16 cellular contexts compared by ENCODE assay signal in the genomic region with DNA sequence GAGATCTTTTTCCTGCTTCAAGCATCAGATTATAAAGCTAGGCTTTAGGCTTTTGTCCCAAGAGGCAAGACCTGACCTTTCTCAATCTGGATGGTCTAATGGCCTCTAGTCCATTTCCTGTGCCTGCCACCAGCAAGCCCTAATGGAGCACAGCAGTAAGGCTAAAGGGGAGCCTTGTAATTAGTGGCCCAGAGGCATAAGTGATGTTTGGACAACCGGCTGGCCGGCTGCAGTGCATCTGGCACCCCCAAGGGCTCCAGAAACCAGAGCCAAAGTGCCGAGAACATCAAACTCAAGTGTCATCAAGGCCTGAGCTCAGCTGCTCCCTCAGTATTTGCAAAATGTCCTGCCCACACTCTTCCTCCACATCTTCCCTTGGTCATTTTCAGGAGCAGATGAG. TPM values are rescaled to one million over a fixed set of nuclear protein-coding genes. Genes with fewer than 3 reads are reported as not detected.
A peak's percentile ranks its signal among the peaks of the same experiment; 100 is the strongest.
DNase-seq lines count a peak whose midpoint lies in the region; TF ChIP-seq lines count a peak whose summit lies in the region.
"Had no signal": no experiment of that assay in that cellular context is flagged by ENCODE, and none has a peak within 500 bp of the region (broad histone marks: within the 10 kb centered on the region; RNA-seq: fewer than 3 reads in every experiment).

No MANE protein-coding gene starts in this region.

- H3K14ac ChIP-seq in mesenchymal stem cell (ENCODE audit: low read length in 2 of 2): no peak overlapping the region

- H2BK15ac ChIP-seq in mesenchymal stem cell (ENCODE audit: low read depth, poor library complexity, severe bottlenecking): no peak overlapping the region

- H3K9me3 ChIP-seq in mesenchymal stem cell (ENCODE audit: control insufficient read depth, low read length): no peaks in the 10 kb centered on the region
- H3K9me3 ChIP-seq: BE2C, Caco-2 had no signal

- no peaks in the 10 kb centered on the region for H3K79me1 ChIP-seq in mesenchymal stem cell (replicated peaks; ENCODE audit: low read length, poor library complexity, severe bottlenecking)

- in situ Hi-C loops in brain microvascular endothelial cell (cut with HindIII; ENCODE audit: low pct_ligation_motif_present, low sequenced_read_pairs): no loop called here

- DNase-seq in ELF-1 (ENCODE audit: low read depth, low spot score): peak; percentile 18
- no peak for DNase-seq in mesenchymal stem cell
- DNase-seq in activated CD4-positive, CD25-positive, alpha-beta regulatory T cell treated with anti-CD3 and anti-CD28 coated beads, Interleukin-2, amount 50 U/mL, for 72 hours: no peak
- DNase-seq in NCI-H345 treated with DMSO at 0.1 percent for 48 hours (lab: John Stamatoyannopoulos, UW; ENCODE audit: unreplicated experiment): no peak
- DNase-seq in brain microvascular endothelial cell: no peak
- DNase-seq: ACHN; BE2C; C1 segment of cervical spinal cord; Caco-2; CD4-positive, alpha-beta T cell; GDM1; HCEC 1CT; IMR-90 had no signal

- peak overlapping the region; percentile 5 for H2AFZ ChIP-seq in mesenchymal stem cell (ENCODE audit: low read depth, low read length)
- H2AFZ ChIP-seq: GM23338 had no signal

- H3K9ac ChIP-seq in mesenchymal stem cell (ENCODE audit: low read length): no peak overlapping the region

- H3K23ac ChIP-seq in mesenchymal stem cell (ENCODE audit: low read length in 2 of 2): no peak overlapping the region

- H3K4me1 ChIP-seq in mesenchymal stem cell (ENCODE audit: control insufficient read depth, insufficient read depth, low read depth, low read length): no peaks in the 10 kb centered on the region
- H3K4me1 ChIP-seq: BE2C, Caco-2 had no signal

- H3K27me3 ChIP-seq in mesenchymal stem cell (ENCODE audit: control insufficient read depth in 1 of 2, insufficient read depth in 1 of 2, low read length in 2 of 2) (peaks cover 4 to 21% of the 10 kb centered on the region in 2 experiments), brain microvascular endothelial cell (replicated peaks) (no peaks in the 10 kb centered on the region)

- H3K4me3 ChIP-seq in mesenchymal stem cell (ENCODE audit: insufficient read depth in 1 of 2, low read depth in 1 of 2, low read length in 2 of 2) (no peak overlapping the region), brain microvascular endothelial cell (ENCODE audit: low read depth, low read length) (no peak overlapping the region)
- H3K4me3 ChIP-seq: GM23338 had no signal

- no peak overlapping the region for H2BK120ac ChIP-seq in mesenchymal stem cell (ENCODE audit: low read depth, low read length)

- H4K8ac ChIP-seq in mesenchymal stem cell (ENCODE audit: low read length): no peak overlapping the region

- no peak overlapping the region for H4K91ac ChIP-seq in mesenchymal stem cell (ENCODE audit: low read length)

- H3K4me2 ChIP-seq in mesenchymal stem cell (ENCODE audit: low read length, poor library complexity, severe bottlenecking): no peak overlapping the region
- H3K4me2 ChIP-seq: GM23338 had no signal

- H2AK5ac ChIP-seq in mesenchymal stem cell (ENCODE audit: low read length, severe bottlenecking): no peak overlapping the region

- 22% methylated on average over 3 of the region's 3 CpGs for WGBS in mesenchymal stem cell

- H3K27ac ChIP-seq in C4-2B: peak overlapping the region; percentile 47
- H3K27ac ChIP-seq in VCaP: peak overlapping the region; percentile 28; the same call in 1 of the 2 replicates
- H3K27ac ChIP-seq in mesenchymal stem cell (ENCODE audit: low read length, poor library complexity, severe bottlenecking): no peak overlapping the region
- no peak overlapping the region for H3K27ac ChIP-seq in brain microvascular endothelial cell

- no peaks in the 10 kb centered on the region for H3K36me3 ChIP-seq in mesenchymal stem cell (ENCODE audit: control insufficient read depth in 1 of 2, insufficient read depth in 2 of 2, low read depth in 1 of 2, low read length in 2 of 2)
- no peaks in the 10 kb centered on the region for H3K36me3 ChIP-seq in brain microvascular endothelial cell (replicated peaks)
- H3K36me3 ChIP-seq: BE2C had no signal

- H2BK5ac ChIP-seq in mesenchymal stem cell (ENCODE audit: low read depth, low read length, poor library complexity, severe bottlenecking): no peak overlapping the region

- no peak overlapping the region for H3K18ac ChIP-seq in mesenchymal stem cell (ENCODE audit: low read depth in 1 of 2, low read length in 2 of 2)

- TF ChIP-seq CTCF in C4-2B (conservative IDR thresholded peaks at IDR 0.05): no peak
- no peak for TF ChIP-seq CTCF in VCaP (conservative IDR thresholded peaks at IDR 0.05)
- no peak for TF ChIP-seq CTCF in brain microvascular endothelial cell (IDR thresholded peaks at IDR 0.05; ENCODE audit: low read depth, low read length, missing control alignments)

- H2BK12ac ChIP-seq in mesenchymal stem cell (ENCODE audit: low read length in 2 of 2): no peak overlapping the region

- no peak overlapping the region for H3K4ac ChIP-seq in mesenchymal stem cell (ENCODE audit: low read depth in 1 of 2, low read length in 2 of 2)

RNA-seq across cellular contexts. Expression of a gene that starts 31.9 kb away (rescaled TPM):
- 0.52 TPM for polyA plus RNA-seq in mesenchymal stem cell (2013, experiment 1 of 2)
- 0.40 TPM for polyA plus RNA-seq in mesenchymal stem cell (2013, experiment 2 of 2)
- polyA plus RNA-seq: GM23338, IMR-90 had no signal

RNA-seq across cellular contexts. Expression of a gene that starts 44.8 kb away (rescaled TPM):
- polyA plus RNA-seq in mesenchymal stem cell (2013, experiment 1 of 2): 57.8 TPM
- 58.9 TPM for polyA plus RNA-seq in mesenchymal stem cell (2013, experiment 2 of 2)

Comparison
In these comparisons a context has a peak if more than half of its experiments do, and no peak if none do; other contexts are left out.
1. H3K27ac ChIP-seq: peak in C4-2B (single experiment) and VCaP (single experiment); none in mesenchymal stem cell (single experiment) and brain microvascular endothelial cell (single experiment).